Comparison of ENCODE assay signal across 8 cellular contexts in genomic region chr18:10629076-10629475, GRCh38.
A peak's percentile ranks its signal among the peaks of the same experiment; 100 is the strongest.
DNase-seq lines count a peak whose midpoint lies in the region; ATAC-seq and TF ChIP-seq lines count a peak whose summit lies in the region.
"Not testable (repeated sequence)": the region's sequence is repeated elsewhere in the genome, so short reads cannot be mapped to it uniquely, and the experiment has no call there.

No MANE protein-coding gene starts in this region.

- H3K27ac ChIP-seq in spleen = not testable (repeated sequence)

- H3K36me3 ChIP-seq in spleen = not testable (repeated sequence)

- ATAC-seq in GM19035 (IDR thresholded peaks at IDR 0.05; ENCODE audit: unreplicated experiment) (peak; percentile 93), GM21529 (IDR thresholded peaks at IDR 0.05; ENCODE audit: unreplicated experiment) (peak; percentile 98), HG02970 (IDR thresholded peaks at IDR 0.05; ENCODE audit: low FRiP score, unreplicated experiment) (peak; percentile 91), HG03457 (IDR thresholded peaks at IDR 0.05; ENCODE audit: unreplicated experiment) (peak; percentile 96)
- peak; percentile 81 to 93 for ATAC-seq in activated naive CD4-positive, alpha-beta T cell treated with anti-CD3 and anti-CD28 coated beads, Interleukin-2, amount 50 U/mL, for 72 hours

- H3K27ac Mint-ChIP-seq in activated naive CD4-positive, alpha-beta T cell treated with anti-CD3 and anti-CD28 coated beads, Interleukin-2, amount 50 U/mL, for 72 hours = not testable (repeated sequence)

- DNase-seq in GM10266 (ENCODE audit: extremely low spot score) (peak; percentile 20), OCI-M1 (lab: John Stamatoyannopoulos, UW) (peak; percentile 83), spleen (peak; percentile 67)
- DNase-seq in activated naive CD4-positive, alpha-beta T cell treated with anti-CD3 and anti-CD28 coated beads, Interleukin-2, amount 50 U/mL, for 72 hours (ENCODE audit: low spot score in 2 of 2) = not testable (repeated sequence)

- not testable (repeated sequence) for H3K27me3 ChIP-seq in spleen (replicated peaks in 1 of 7)

- not testable (repeated sequence) for H3K9me3 Mint-ChIP-seq in activated naive CD4-positive, alpha-beta T cell treated with anti-CD3 and anti-CD28 coated beads, Interleukin-2, amount 50 U/mL, for 72 hours

- peaks cover 0 to 13% (median 0%) of the 10 kb centered on the region in 6 donors for H3K4me1 ChIP-seq in spleen

- not testable (repeated sequence) for H3K9me3 ChIP-seq in spleen

- not testable (repeated sequence) for TF ChIP-seq POLR2A in spleen (IDR thresholded peaks at IDR 0.05)

- intact Hi-C loops in spleen (cut with DNase I; ENCODE audit: low total_unique reads) = not testable (repeated sequence)

- WGBS in spleen, 5 donors = 13 to 37% (median 26%) methylated on average over 5 to 6 of the region's 6 CpGs

- TF ChIP-seq CTCF in GM10266 (IDR thresholded peaks at IDR 0.05; ENCODE audit: control insufficient read depth, insufficient read depth, low read depth, missing control alignments); spleen (IDR thresholded peaks at IDR 0.05 in 8 of 11, conservative IDR thresholded peaks at IDR 0.05 in 3 of 11): not testable (repeated sequence)

- H3K4me3 ChIP-seq in spleen = not testable (repeated sequence)

- H3K36me3 Mint-ChIP-seq in activated naive CD4-positive, alpha-beta T cell treated with anti-CD3 and anti-CD28 coated beads, Interleukin-2, amount 50 U/mL, for 72 hours = not testable (repeated sequence)
